1 cellular context compared by ENCODE assay signal in the genomic region with DNA sequence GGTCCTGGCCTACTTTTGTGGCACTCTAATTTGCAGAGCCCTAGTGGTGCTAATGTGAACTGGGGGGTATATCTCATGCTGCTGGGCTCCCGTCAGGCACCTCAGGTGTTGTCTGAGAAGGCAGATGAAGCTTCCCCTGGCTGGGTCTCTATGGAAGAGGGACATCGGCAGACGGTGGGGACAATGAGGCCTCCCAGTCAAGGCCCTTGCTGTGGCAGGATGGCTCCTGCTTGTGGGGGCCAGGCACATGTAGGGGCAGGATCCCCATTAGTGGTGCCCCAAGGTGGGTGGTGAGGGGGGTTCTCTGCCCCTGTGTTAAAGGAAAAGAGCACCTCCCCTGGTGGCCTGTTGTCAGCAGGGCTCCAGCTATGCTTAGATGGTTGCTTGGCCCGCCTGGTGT.
TF ChIP-seq lines count a peak whose summit lies in the region.

No MANE protein-coding gene starts in this region.

TF ChIP-seq in SK-N-SH, 30 proteins besides CTCF, POLR2A, EP300 and RAD21 (continued from another document):
- TF ChIP-seq FOSL2 (IDR thresholded peaks at IDR 0.05; ENCODE audit: borderline replicate concordance, low read depth), result no peak
- no peak for TF ChIP-seq YY1 (IDR thresholded peaks at IDR 0.05; ENCODE audit: low read depth)
- TF ChIP-seq REST (IDR thresholded peaks at IDR 0.05; ENCODE audit: low read depth, low read length), result no peak
- TF ChIP-seq SIN3A (IDR thresholded peaks at IDR 0.05; ENCODE audit: borderline replicate concordance, low read depth, low read length), result no peak
